ENCODE assay signal across 11 cellular contexts in genomic region chr14:81452766-81453165, GRCh38. TPM values are rescaled to one million over a fixed set of nuclear protein-coding genes. Genes with fewer than 3 reads are reported as not detected.
DNase-seq lines count a peak whose midpoint lies in the region; ATAC-seq lines count a peak whose summit lies in the region.
"Had no signal": no experiment of that assay in that cellular context is flagged by ENCODE, and none has a peak within 500 bp of the region (broad histone marks: within the 10 kb centered on the region; RNA-seq: fewer than 3 reads in every experiment).

No MANE protein-coding gene starts in this region.

- H2AFZ ChIP-seq in neuron (ENCODE audit: low read depth, low read length): no peak overlapping the region

- H3K4me3 ChIP-seq in neuron (ENCODE audit: low read length): peak overlapping the region; percentile 15

- no peak overlapping the region for H3K27ac Mint-ChIP-seq in T-helper 17 cell

- no peaks in the 10 kb centered on the region for H3K4me1 Mint-ChIP-seq in T-helper 17 cell

- in situ Hi-C loops in G401 (cut with HindIII; ENCODE audit: low sequenced_read_pairs): no loop called here

- no peaks in the 10 kb centered on the region for H3K36me3 Mint-ChIP-seq in T-helper 17 cell (ENCODE audit: low read depth)

- no peaks in the 10 kb centered on the region for H3K36me3 ChIP-seq in neuron (ENCODE audit: insufficient read depth, low read length)
- H3K36me3 ChIP-seq: brain microvascular endothelial cell had no signal

- H3K9me3 ChIP-seq in T-helper 17 cell (ENCODE audit: control insufficient read depth, low read length, poor library complexity, severe bottlenecking): no peaks in the 10 kb centered on the region
- H3K9me3 ChIP-seq in neuron (ENCODE audit: low read length): no peaks in the 10 kb centered on the region
- H3K9me3 ChIP-seq: Caco-2 had no signal

- H3K4me1 ChIP-seq in neuron (ENCODE audit: insufficient read depth, low read length): peaks cover 8% of the 10 kb centered on the region

- peak; percentile 15 for ATAC-seq in GM18868 (IDR thresholded peaks at IDR 0.05; ENCODE audit: unreplicated experiment)
- ATAC-seq in HG02870 (IDR thresholded peaks at IDR 0.05; ENCODE audit: unreplicated experiment): peak; percentile 3
- peak; percentile 20 for ATAC-seq in T-helper 17 cell
- ATAC-seq in GM21360 (IDR thresholded peaks at IDR 0.05; ENCODE audit: unreplicated experiment): no peak

- no peaks in the 10 kb centered on the region for H3K27me3 ChIP-seq in neuron (ENCODE audit: insufficient read depth, low read length)

- H3K27me3 Mint-ChIP-seq in T-helper 17 cell: peaks cover 24% of the 10 kb centered on the region

- no peak overlapping the region for H3K4me3 Mint-ChIP-seq in T-helper 17 cell

- DNase-seq in T-helper 17 cell (no peak), amygdala (lab: John Stamatoyannopoulos, UW) (no peak), G401 (ENCODE audit: low spot score) (no peak), ecto neural progenitor cell (ENCODE audit: low spot score) (no peak)
- DNase-seq: T1000 had no signal

RNA-seq across cellular contexts. Expression of gene STON2, which starts 52.6 kb away (rescaled TPM):
- total RNA-seq in T-helper 17 cell: 10 to 100 TPM in 1 of 2 donors, 1 to 10 TPM in 1; 2.3 to 51.1 TPM
- 0.10 TPM in 1 of 2 replicates, not detected in the other for total RNA-seq in G401 (2014; rRNA removed; shearing (Covaris generic))
